8 cellular contexts compared by ENCODE assay signal in genomic region chr3:170180107-170180951, GRCh38. TPM values are rescaled to one million over a fixed set of nuclear protein-coding genes. Genes with fewer than 3 reads are reported as not detected.
DNase-seq lines count a peak whose midpoint lies in the region; ATAC-seq and TF ChIP-seq lines count a peak whose summit lies in the region.

No MANE protein-coding gene starts in this region.

- POLR2A ChIA-PET in CD4-positive, alpha-beta memory T cell (lab: Charles Lee; ENCODE audit: partially characterized antibody), result interaction anchor here (0.6 to 4.7 kb wide), 13 partner anchors 8 to 416 kb away, joined by 3 to 39 read pairs (median 18); partner anchors contain the start of genes MYNN, PRKCI, SEC62 and SKIL

- peaks cover 0 to 2% (median 0%) of the 10 kb centered on the region in 8 donors for H3K9me3 Mint-ChIP-seq in CD4-positive, alpha-beta memory T cell
- H3K9me3 Mint-ChIP-seq in nephron, result no peaks in the 10 kb centered on the region

- H3K4me3 ChIP-seq in CD4-positive, alpha-beta memory T cell (ENCODE audit: low read length in 2 of 2), result peak overlapping the region; percentile 48 to 97

- no peaks in the 10 kb centered on the region for H3K27me3 Mint-ChIP-seq in CD4-positive, alpha-beta memory T cell
- H3K27me3 Mint-ChIP-seq in T-helper 17 cell (no peaks in the 10 kb centered on the region), nephron (ENCODE audit: low read depth) (no peaks in the 10 kb centered on the region)

- H3K4me1 Mint-ChIP-seq in CD4-positive, alpha-beta memory T cell, result peaks cover 25 to 44% (median 36%) of the 10 kb centered on the region in 4 donors
- H3K4me1 Mint-ChIP-seq in T-helper 17 cell (peaks cover 28% of the 10 kb centered on the region), nephron (peaks cover 22% of the 10 kb centered on the region)

- H3K4me1 ChIP-seq in CD4-positive, alpha-beta memory T cell (ENCODE audit: insufficient read depth, low read length), result peaks cover 42% of the 10 kb centered on the region

- peak overlapping the region; percentile 98 to 100 (median 99) for H3K27ac Mint-ChIP-seq in CD4-positive, alpha-beta memory T cell
- H3K27ac Mint-ChIP-seq in T-helper 17 cell, result peak overlapping the region; percentile 97
- peak overlapping the region; percentile 92 to 99 (median 98) for H3K27ac Mint-ChIP-seq in nephron

- H3K9me3 ChIP-seq in CD4-positive, alpha-beta memory T cell (ENCODE audit: control insufficient read depth in 1 of 2, low read length in 2 of 2), result no peaks in the 10 kb centered on the region
- H3K9me3 ChIP-seq in T-helper 17 cell (ENCODE audit: control insufficient read depth, low read length, poor library complexity, severe bottlenecking), result no peaks in the 10 kb centered on the region

- DNase-seq in CD4-positive, alpha-beta memory T cell, result peak; percentile 7 to 50 (median 48)
- no peak for DNase-seq in T-helper 17 cell
- no peak for DNase-seq in D341Med (ENCODE audit: low spot score)
- no peak for DNase-seq in COLO829 (ENCODE audit: low spot score)

- peaks cover 15% of the 10 kb centered on the region for H3K36me3 ChIP-seq in CD4-positive, alpha-beta memory T cell (ENCODE audit: insufficient read depth, low read length)

- peaks cover 14 to 32% of the 10 kb centered on the region in 2 donors for H3K36me3 Mint-ChIP-seq in CD4-positive, alpha-beta memory T cell
- H3K36me3 Mint-ChIP-seq in T-helper 17 cell (ENCODE audit: low read depth) (peaks cover 3% of the 10 kb centered on the region), nephron (ENCODE audit: low read depth) (peaks cover 27% of the 10 kb centered on the region)

- CTCF ChIA-PET in CD4-positive, alpha-beta memory T cell (lab: Charles Lee; ENCODE audit: partially characterized antibody), result interaction anchor here (1.0 to 1.2 kb wide), 2 partner anchors 9 to 177 kb away, joined by 4 read pairs; no protein-coding TSS in a partner anchor

- TF ChIP-seq CTCF in nephron (IDR thresholded peaks at IDR 0.05; ENCODE audit: unreplicated experiment in 3 of 3), result no peak

- intact Hi-C loops in CD4-positive, alpha-beta memory T cell (cut with micrococcal nuclease), result loop anchor here (2.0 to 10.0 kb wide), 5 partner anchors 214 to 1924 kb away; partner anchors contain the start of genes LRRC34, LRRIQ4, RPL22L1 and SEC62

- H3K27ac ChIP-seq in CD4-positive, alpha-beta memory T cell (ENCODE audit: low read depth, low read length), result peak overlapping the region; percentile 98

- ATAC-seq in GM19324 (IDR thresholded peaks at IDR 0.05; ENCODE audit: low FRiP score, unreplicated experiment) (peak; percentile 7), HG03354 (IDR thresholded peaks at IDR 0.05; ENCODE audit: poor library complexity, severe bottlenecking, unreplicated experiment) (peak; percentile 37), T-helper 17 cell (peak; percentile 46), esophagus mucosa (peak; percentile 35)

- H3K27me3 ChIP-seq in CD4-positive, alpha-beta memory T cell (ENCODE audit: insufficient read depth, low read length), result no peaks in the 10 kb centered on the region

- H3K4me3 Mint-ChIP-seq in CD4-positive, alpha-beta memory T cell, result peak overlapping the region; percentile 96 to 100 (median 99)
- H3K4me3 Mint-ChIP-seq in T-helper 17 cell, result peak overlapping the region; percentile 94
- H3K4me3 Mint-ChIP-seq in nephron, result peak overlapping the region; percentile 98 to 100 (median 100)

RNA-seq across cellular contexts. Expression of gene PHC3, which starts 1.2 kb away (rescaled TPM):
- total RNA-seq in CD4-positive, alpha-beta memory T cell, result 100 to 1,000 TPM; 168 to 173 TPM
- 10 to 100 TPM; 29.2 to 64.6 TPM for polyA plus RNA-seq in CD4-positive, alpha-beta memory T cell
- 100 to 1,000 TPM; 124 to 134 TPM for total RNA-seq in T-helper 17 cell
- total RNA-seq in esophagus mucosa, result 26.7 TPM

RNA-seq across cellular contexts. Expression of gene PRKCI, which starts 41.9 kb away (rescaled TPM):
- 10 to 100 TPM; 18.0 to 27.7 TPM for total RNA-seq in CD4-positive, alpha-beta memory T cell
- polyA plus RNA-seq in CD4-positive, alpha-beta memory T cell, result 10 to 100 TPM; 16.4 to 18.5 TPM
- total RNA-seq in T-helper 17 cell, result 10 to 100 TPM; 18.0 to 18.7 TPM
- 28.5 TPM for total RNA-seq in esophagus mucosa

Comparison
In these comparisons a context has a peak if more than half of its experiments do, and no peak if none do; other contexts are left out.
1. DNase-seq: peak in CD4-positive, alpha-beta memory T cell (5 of 5); none in T-helper 17 cell (0 of 3), D341Med (single experiment) and COLO829 (single experiment).
2. Peak in every context shown above with its lines, with median percentiles within 50 percentile points of each other: H3K27ac Mint-ChIP-seq, H3K4me3 Mint-ChIP-seq and ATAC-seq.